ENCODE assay signal across 31 cellular contexts in the genomic region with DNA sequence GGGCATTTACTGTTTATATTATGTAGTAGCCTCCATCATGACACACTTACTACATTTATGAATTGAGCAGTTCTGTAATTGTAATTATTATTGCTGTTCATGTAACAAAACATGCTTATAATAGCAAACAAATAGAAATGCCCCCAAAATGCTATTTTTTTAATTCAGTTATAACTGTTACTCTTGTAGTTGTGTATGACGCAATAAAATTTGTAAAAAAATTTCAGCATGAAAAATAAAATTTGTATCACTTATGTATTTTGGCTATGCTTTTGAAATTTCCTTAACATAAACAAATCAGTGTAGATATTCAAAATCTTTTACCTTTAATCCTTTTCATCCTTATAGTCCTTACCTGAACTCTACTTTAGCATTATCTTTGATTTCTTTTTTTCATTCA.
"Had no signal": no experiment of that assay in that cellular context is flagged by ENCODE, and none has a peak within 500 bp of the region (broad histone marks: within the 10 kb centered on the region; RNA-seq: fewer than 3 reads in every experiment).

No MANE protein-coding gene starts in this region.

- H3K4me3 ChIP-seq: pancreas, psoas muscle, skin epidermis, smooth muscle cell, spleen, suprapubic skin, testis, tibial artery, transverse colon, upper lobe of right lung, uterus had no signal

- H3K4me3 Mint-ChIP-seq: naive thymus-derived CD8-positive, alpha-beta T cell; natural killer cell treated with Interleukin-12 subunit alpha and Interleukin-12 subunit beta and Interleukin-15 and Interleukin-18, amount 100 ng/mL, for 72 hours; nephron progenitor cell; neural crest cell; stimulated activated memory B cell treated with anti-CD40 and anti-IgM and Interleukin-4, amounts not matched to agents 10 μg/mL and 1 μg/mL and 100 μg/mL, for 72 hours; stimulated activated naive CD8-positive, alpha-beta T cell treated with anti-CD3 and anti-CD28 coated beads, Interleukin-15, amount 100 ng/mL, for 72 hours; type B pancreatic cell had no signal

- H3K4me2 ChIP-seq: smooth muscle cell had no signal

- H3K36me3 ChIP-seq: uterus had no signal

- ATAC-seq: naive thymus-derived CD8-positive, alpha-beta T cell; natural killer cell treated with Interleukin-12 subunit alpha and Interleukin-12 subunit beta and Interleukin-15 and Interleukin-18, amount 100 ng/mL, for 72 hours; pancreas; psoas muscle; right cardiac atrium; sciatic nerve; stimulated activated memory B cell treated with anti-CD40 and anti-IgM and Interleukin-4, amounts not matched to agents 10 μg/mL and 1 μg/mL and 100 μg/mL, for 72 hours; stimulated activated naive CD8-positive, alpha-beta T cell treated with anti-CD3 and anti-CD28 coated beads, Interleukin-15, amount 100 ng/mL, for 72 hours; stimulated activated naive CD8-positive, alpha-beta T cell treated with anti-CD3 and anti-CD28 coated beads, Interleukin-15, Interleukin-2, amounts not matched to agents 100 U/mL and 50 U/mL, for 24 hours; upper lobe of right lung had no signal

- DNase-seq: naive thymus-derived CD8-positive, alpha-beta T cell; nephron progenitor cell; nucleus accumbens; pancreas; psoas muscle; right cardiac atrium; spleen; stimulated activated CD4-positive, alpha-beta T cell treated with anti-CD3 and anti-CD28 coated beads, Interleukin-12 subunit alpha, Interleukin-12 subunit beta, amount 100 ng/mL, for 4 hours; stimulated activated CD4-positive, alpha-beta T cell treated with anti-CD3 and anti-CD28 coated beads, Interleukin-1b, Interleukin-23, amount 100 ng/mL, for 48 hours; stimulated activated CD4-positive, alpha-beta T cell treated with anti-CD3 and anti-CD28 coated beads, Interleukin-4, amount 100 ng/mL, for 1 hour; stimulated activated CD4-positive, alpha-beta T cell treated with anti-CD3 and anti-CD28 coated beads, Interleukin-4, amount 100 ng/mL, for 4 hours; stimulated activated CD8-positive, alpha-beta memory T cell treated with anti-CD3 and anti-CD28 coated beads, Interleukin-4, amount 100 ng/mL, for 48 hours; stimulated activated naive CD4-positive, alpha-beta T cell; stimulated activated naive CD8-positive, alpha-beta T cell treated with anti-CD3 and anti-CD28 coated beads, Interleukin-15, amount 100 ng/mL, for 72 hours; stimulated activated naive CD8-positive, alpha-beta T cell treated with anti-CD3 and anti-CD28 coated beads, Interleukin-15, Interleukin-2, amounts not matched to agents 100 U/mL and 50 U/mL, for 24 hours; substantia nigra; testis; tibial artery; transverse colon; upper lobe of right lung; uterus had no signal

- H3K4me1 Mint-ChIP-seq: nephron progenitor cell, neural crest cell had no signal

- H3K27me3 Mint-ChIP-seq: naive thymus-derived CD8-positive, alpha-beta T cell; natural killer cell treated with Interleukin-12 subunit alpha and Interleukin-12 subunit beta and Interleukin-15 and Interleukin-18, amount 100 ng/mL, for 72 hours; progenitor cell of endocrine pancreas; stimulated activated memory B cell treated with anti-CD40 and anti-IgM and Interleukin-4, amounts not matched to agents 10 μg/mL and 1 μg/mL and 100 μg/mL, for 72 hours; stimulated activated naive CD8-positive, alpha-beta T cell treated with anti-CD3 and anti-CD28 coated beads, Interleukin-15, amount 100 ng/mL, for 72 hours; type B pancreatic cell had no signal

- H3K9me3 ChIP-seq: neutrophil, pancreas, psoas muscle, suprapubic skin, testis, tibial artery, transverse colon, upper lobe of right lung, uterus had no signal

- H3K27me3 ChIP-seq: neutrophil, pancreas, spleen, suprapubic skin, testis, tibial artery, transverse colon, upper lobe of right lung, uterus had no signal

- H3K27ac Mint-ChIP-seq: natural killer cell treated with Interleukin-12 subunit alpha and Interleukin-12 subunit beta and Interleukin-15 and Interleukin-18, amount 100 ng/mL, for 72 hours; nephron progenitor cell; progenitor cell of endocrine pancreas; stimulated activated memory B cell treated with anti-CD40 and anti-IgM and Interleukin-4, amounts not matched to agents 10 μg/mL and 1 μg/mL and 100 μg/mL, for 72 hours; stimulated activated naive CD8-positive, alpha-beta T cell treated with anti-CD3 and anti-CD28 coated beads, Interleukin-15, amount 100 ng/mL, for 72 hours; type B pancreatic cell had no signal

- H3K27ac ChIP-seq: neutrophil, pancreas, psoas muscle, skin epidermis, spleen, suprapubic skin, testis, tibial artery, transverse colon, upper lobe of right lung, uterus had no signal

- FAIRE-seq: pancreas had no signal

- H3K4me1 ChIP-seq: pancreas, psoas muscle, suprapubic skin, testis, tibial artery, upper lobe of right lung, uterus had no signal

- H3K9me3 Mint-ChIP-seq: natural killer cell treated with Interleukin-12 subunit alpha and Interleukin-12 subunit beta and Interleukin-15 and Interleukin-18, amount 100 ng/mL, for 72 hours had no signal
